Comparison of ENCODE assay signal across 27 cellular contexts in the genomic region with DNA sequence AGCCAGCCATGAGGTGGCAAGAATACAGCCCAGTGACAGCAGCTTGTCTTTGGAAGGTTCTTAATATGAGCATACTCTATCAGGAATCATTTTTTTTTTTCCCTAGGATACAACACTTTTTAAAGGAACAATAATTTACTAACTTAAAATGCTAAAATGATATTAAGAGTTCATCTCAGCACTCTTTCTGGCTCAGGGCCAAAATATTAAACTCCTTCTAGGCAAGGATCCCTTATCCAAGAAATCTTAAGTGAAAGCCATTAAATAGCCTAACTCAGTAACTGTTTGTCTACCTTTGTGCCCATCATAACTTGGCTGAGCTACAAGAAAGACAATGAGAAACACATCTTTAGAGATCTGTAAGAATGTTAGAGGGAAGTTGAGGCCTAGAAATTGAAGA.
"Had no signal": no experiment of that assay in that cellular context is flagged by ENCODE, and none has a peak within 500 bp of the region (broad histone marks: within the 10 kb centered on the region; RNA-seq: fewer than 3 reads in every experiment).

No MANE protein-coding gene starts in this region.

- H3K36me3 Mint-ChIP-seq: stimulated activated effector memory CD8-positive, alpha-beta T cell treated with anti-CD3 and anti-CD28 coated beads, Interleukin-12 subunit alpha, Interleukin-12 subunit beta, amount 100 ng/mL, for 72 hours; stimulated activated naive B cell treated with anti-CD40 and anti-IgM and Interleukin-4, amounts not matched to agents 10 μg/mL and 1 μg/mL and 100 μg/mL, for 72 hours had no signal

- H3K36me3 ChIP-seq: neural progenitor cell, ovary, right lobe of liver, sigmoid colon, stomach, thoracic aorta, thyroid gland, tibial nerve, upper lobe of left lung, vagina had no signal

- H3K27me3 ChIP-seq: ovary, right lobe of liver, sigmoid colon, stomach, thyroid gland, tibial nerve, upper lobe of left lung, vagina had no signal

- H3K9me3 ChIP-seq: ovary, psoas muscle, right lobe of liver, thyroid gland, upper lobe of left lung, vagina had no signal

- H3K4me1 ChIP-seq: neural progenitor cell, parathyroid adenoma, sigmoid colon, stomach, thyroid gland, tibial nerve, upper lobe of left lung, vagina had no signal

- H3K9me3 Mint-ChIP-seq: stimulated activated effector memory CD8-positive, alpha-beta T cell treated with anti-CD3 and anti-CD28 coated beads, Interleukin-12 subunit alpha, Interleukin-12 subunit beta, amount 100 ng/mL, for 72 hours had no signal

- H3K27ac Mint-ChIP-seq: nephron; neural progenitor cell; progenitor cell of endocrine pancreas; stimulated activated effector memory CD8-positive, alpha-beta T cell treated with anti-CD3 and anti-CD28 coated beads, Interleukin-12 subunit alpha, Interleukin-12 subunit beta, amount 100 ng/mL, for 72 hours; stimulated activated naive B cell treated with anti-CD40 and anti-IgM and Interleukin-4, amounts not matched to agents 10 μg/mL and 1 μg/mL and 100 μg/mL, for 72 hours; stimulated activated naive CD8-positive, alpha-beta T cell treated with anti-CD3 and anti-CD28 coated beads, Interleukin-15, Interleukin-2, amounts not matched to agents 100 ng/mL and 50 ng/mL, for 24 hours had no signal

- DNase-seq: occipital lobe; ovary; posterior cingulate gyrus; psoas muscle; right cardiac atrium; right lobe of liver; sigmoid colon; small intestine; stimulated activated CD4-positive, alpha-beta T cell treated with anti-CD3 and anti-CD28 coated beads, Interleukin-15, amount 100 ng/mL, for 24 hours; stimulated activated CD4-positive, alpha-beta T cell treated with anti-CD3 and anti-CD28 coated beads, Interleukin-2, amount 100 ng/mL, for 24 hours; stimulated activated CD4-positive, alpha-beta T cell treated with anti-CD3 and anti-CD28 coated beads, Interleukin-2, amount 100 ng/mL, for 48 hours; stimulated activated CD4-positive, alpha-beta T cell treated with anti-CD3 and anti-CD28 coated beads, Interleukin-4, amount 100 ng/mL, for 24 hours; stimulated activated naive B cell treated with anti-CD40 and anti-IgM and Interleukin-4, amounts not matched to agents 10 μg/mL and 1 μg/mL and 100 μg/mL, for 72 hours; stimulated activated naive CD4-positive, alpha-beta T cell treated with Interleukin-2 at 50 U/mL for 16 hours; stomach; thyroid gland; trophoblast cell; upper lobe of left lung had no signal

- H3K27me3 Mint-ChIP-seq: progenitor cell of endocrine pancreas; stimulated activated naive B cell treated with anti-CD40 and anti-IgM and Interleukin-4, amounts not matched to agents 10 μg/mL and 1 μg/mL and 100 μg/mL, for 72 hours; stimulated activated naive CD8-positive, alpha-beta T cell treated with anti-CD3 and anti-CD28 coated beads, Interleukin-15, Interleukin-2, amounts not matched to agents 100 ng/mL and 50 ng/mL, for 24 hours had no signal

- H3K4me3 ChIP-seq: neural progenitor cell, ovary, psoas muscle, right lobe of liver, sigmoid colon, stomach, thoracic aorta, thyroid gland, tibial nerve, upper lobe of left lung, vagina had no signal

- H3K4me3 Mint-ChIP-seq: nephron; neural progenitor cell; stimulated activated effector memory CD8-positive, alpha-beta T cell treated with anti-CD3 and anti-CD28 coated beads, Interleukin-12 subunit alpha, Interleukin-12 subunit beta, amount 100 ng/mL, for 72 hours; stimulated activated naive B cell treated with anti-CD40 and anti-IgM and Interleukin-4, amounts not matched to agents 10 μg/mL and 1 μg/mL and 100 μg/mL, for 72 hours; stimulated activated naive CD8-positive, alpha-beta T cell treated with anti-CD3 and anti-CD28 coated beads, Interleukin-15, Interleukin-2, amounts not matched to agents 100 ng/mL and 50 ng/mL, for 24 hours had no signal

- H3K27ac ChIP-seq: neural progenitor cell, ovary, parathyroid adenoma, psoas muscle, right lobe of liver, sigmoid colon, stomach, thoracic aorta, thyroid gland, tibial nerve, upper lobe of left lung, vagina had no signal
